Comparison of ENCODE assay signal across 1 cellular context in the genomic region with DNA sequence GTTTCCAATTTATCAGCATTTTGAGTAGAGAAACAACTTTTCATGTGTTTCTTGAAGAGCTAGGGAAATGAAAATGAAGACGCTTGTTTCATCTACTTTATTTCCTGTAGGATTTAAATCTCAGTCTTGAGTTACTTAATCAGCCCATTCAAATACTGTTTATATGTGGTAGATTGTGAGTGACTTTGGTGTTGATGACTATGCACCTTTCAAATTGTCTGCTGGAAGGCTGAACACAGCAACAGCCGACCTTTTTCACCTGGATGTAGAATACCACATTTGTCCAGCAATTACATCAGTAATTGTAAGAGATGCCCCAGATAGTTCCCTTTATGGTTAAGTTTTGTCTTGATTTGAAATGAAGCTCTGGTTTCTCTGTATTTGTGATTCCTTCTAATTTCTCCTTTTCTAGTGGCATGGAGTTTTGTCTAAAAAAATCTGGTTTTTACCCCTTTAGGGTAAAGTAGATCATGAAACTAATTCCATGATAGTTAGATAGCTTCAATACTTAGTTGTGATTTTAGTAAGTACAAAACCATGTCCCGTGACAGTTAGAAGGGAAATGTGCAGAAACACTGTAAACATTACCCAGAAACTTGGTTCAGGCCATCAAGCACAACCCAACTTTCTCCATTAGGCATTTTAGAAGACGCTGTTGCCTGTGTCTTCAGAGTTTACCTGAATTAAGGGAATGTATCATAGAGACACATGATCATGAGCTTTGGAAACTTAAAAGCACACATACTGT.
TF ChIP-seq lines count a peak whose summit lies in the region.

No MANE protein-coding gene starts in this region.

TF ChIP-seq in GM23338, 12 proteins besides CTCF, POLR2A, EP300 and RAD21 (continued from another document):
- TF ChIP-seq, protein P1, sequence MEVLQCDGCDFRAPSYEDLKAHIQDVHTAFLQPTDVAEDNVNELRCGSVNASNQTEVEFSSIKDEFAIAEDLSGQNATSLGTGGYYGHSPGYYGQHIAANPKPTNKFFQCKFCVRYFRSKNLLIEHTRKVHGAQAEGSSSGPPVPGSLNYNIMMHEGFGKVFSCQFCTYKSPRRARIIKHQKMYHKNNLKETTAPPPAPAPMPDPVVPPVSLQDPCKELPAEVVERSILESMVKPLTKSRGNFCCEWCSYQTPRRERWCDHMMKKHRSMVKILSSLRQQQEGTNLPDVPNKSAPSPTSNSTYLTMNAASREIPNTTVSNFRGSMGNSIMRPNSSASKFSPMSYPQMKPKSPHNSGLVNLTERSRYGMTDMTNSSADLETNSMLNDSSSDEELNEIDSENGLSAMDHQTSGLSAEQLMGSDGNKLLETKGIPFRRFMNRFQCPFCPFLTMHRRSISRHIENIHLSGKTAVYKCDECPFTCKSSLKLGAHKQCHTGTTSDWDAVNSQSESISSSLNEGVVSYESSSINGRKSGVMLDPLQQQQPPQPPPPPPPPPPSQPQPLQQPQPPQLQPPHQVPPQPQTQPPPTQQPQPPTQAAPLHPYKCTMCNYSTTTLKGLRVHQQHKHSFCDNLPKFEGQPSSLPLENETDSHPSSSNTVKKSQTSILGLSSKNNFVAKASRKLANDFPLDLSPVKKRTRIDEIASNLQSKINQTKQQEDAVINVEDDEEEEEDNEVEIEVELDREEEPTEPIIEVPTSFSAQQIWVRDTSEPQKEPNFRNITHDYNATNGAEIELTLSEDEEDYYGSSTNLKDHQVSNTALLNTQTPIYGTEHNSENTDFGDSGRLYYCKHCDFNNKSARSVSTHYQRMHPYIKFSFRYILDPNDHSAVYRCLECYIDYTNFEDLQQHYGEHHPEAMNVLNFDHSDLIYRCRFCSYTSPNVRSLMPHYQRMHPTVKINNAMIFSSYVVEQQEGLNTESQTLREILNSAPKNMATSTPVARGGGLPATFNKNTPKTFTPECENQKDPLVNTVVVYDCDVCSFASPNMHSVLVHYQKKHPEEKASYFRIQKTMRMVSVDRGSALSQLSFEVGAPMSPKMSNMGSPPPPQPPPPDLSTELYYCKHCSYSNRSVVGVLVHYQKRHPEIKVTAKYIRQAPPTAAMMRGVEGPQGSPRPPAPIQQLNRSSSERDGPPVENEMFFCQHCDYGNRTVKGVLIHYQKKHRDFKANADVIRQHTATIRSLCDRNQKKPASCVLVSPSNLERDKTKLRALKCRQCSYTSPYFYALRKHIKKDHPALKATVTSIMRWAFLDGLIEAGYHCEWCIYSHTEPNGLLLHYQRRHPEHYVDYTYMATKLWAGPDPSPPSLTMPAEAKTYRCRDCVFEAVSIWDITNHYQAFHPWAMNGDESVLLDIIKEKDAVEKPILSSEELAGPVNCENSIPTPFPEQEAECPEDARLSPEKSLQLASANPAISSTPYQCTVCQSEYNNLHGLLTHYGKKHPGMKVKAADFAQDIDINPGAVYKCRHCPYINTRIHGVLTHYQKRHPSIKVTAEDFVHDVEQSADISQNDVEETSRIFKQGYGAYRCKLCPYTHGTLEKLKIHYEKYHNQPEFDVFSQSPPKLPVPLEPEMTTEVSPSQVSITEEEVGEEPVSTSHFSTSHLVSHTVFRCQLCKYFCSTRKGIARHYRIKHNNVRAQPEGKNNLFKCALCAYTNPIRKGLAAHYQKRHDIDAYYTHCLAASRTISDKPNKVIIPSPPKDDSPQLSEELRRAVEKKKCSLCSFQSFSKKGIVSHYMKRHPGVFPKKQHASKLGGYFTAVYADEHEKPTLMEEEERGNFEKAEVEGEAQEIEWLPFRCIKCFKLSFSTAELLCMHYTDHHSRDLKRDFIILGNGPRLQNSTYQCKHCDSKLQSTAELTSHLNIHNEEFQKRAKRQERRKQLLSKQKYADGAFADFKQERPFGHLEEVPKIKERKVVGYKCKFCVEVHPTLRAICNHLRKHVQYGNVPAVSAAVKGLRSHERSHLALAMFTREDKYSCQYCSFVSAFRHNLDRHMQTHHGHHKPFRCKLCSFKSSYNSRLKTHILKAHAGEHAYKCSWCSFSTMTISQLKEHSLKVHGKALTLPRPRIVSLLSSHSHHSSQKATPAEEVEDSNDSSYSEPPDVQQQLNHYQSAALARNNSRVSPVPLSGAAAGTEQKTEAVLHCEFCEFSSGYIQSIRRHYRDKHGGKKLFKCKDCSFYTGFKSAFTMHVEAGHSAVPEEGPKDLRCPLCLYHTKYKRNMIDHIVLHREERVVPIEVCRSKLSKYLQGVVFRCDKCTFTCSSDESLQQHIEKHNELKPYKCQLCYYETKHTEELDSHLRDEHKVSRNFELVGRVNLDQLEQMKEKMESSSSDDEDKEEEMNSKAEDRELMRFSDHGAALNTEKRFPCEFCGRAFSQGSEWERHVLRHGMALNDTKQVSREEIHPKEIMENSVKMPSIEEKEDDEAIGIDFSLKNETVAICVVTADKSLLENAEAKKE (CRISPR knock-in tag; IDR thresholded peaks at IDR 0.05), result no peak
- no peak for TF ChIP-seq ZNF331 (CRISPR knock-in tag; IDR thresholded peaks at IDR 0.05; ENCODE audit: low read depth)
- TF ChIP-seq, protein P2, sequence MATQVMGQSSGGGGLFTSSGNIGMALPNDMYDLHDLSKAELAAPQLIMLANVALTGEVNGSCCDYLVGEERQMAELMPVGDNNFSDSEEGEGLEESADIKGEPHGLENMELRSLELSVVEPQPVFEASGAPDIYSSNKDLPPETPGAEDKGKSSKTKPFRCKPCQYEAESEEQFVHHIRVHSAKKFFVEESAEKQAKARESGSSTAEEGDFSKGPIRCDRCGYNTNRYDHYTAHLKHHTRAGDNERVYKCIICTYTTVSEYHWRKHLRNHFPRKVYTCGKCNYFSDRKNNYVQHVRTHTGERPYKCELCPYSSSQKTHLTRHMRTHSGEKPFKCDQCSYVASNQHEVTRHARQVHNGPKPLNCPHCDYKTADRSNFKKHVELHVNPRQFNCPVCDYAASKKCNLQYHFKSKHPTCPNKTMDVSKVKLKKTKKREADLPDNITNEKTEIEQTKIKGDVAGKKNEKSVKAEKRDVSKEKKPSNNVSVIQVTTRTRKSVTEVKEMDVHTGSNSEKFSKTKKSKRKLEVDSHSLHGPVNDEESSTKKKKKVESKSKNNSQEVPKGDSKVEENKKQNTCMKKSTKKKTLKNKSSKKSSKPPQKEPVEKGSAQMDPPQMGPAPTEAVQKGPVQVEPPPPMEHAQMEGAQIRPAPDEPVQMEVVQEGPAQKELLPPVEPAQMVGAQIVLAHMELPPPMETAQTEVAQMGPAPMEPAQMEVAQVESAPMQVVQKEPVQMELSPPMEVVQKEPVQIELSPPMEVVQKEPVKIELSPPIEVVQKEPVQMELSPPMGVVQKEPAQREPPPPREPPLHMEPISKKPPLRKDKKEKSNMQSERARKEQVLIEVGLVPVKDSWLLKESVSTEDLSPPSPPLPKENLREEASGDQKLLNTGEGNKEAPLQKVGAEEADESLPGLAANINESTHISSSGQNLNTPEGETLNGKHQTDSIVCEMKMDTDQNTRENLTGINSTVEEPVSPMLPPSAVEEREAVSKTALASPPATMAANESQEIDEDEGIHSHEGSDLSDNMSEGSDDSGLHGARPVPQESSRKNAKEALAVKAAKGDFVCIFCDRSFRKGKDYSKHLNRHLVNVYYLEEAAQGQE (IDR thresholded peaks at IDR 0.05; ENCODE audit: unreplicated experiment), result no peak
- no peak for TF ChIP-seq STAT1 (IDR thresholded peaks at IDR 0.05; ENCODE audit: unreplicated experiment)
- no peak for TF ChIP-seq EZH2phosphoT487 (IDR thresholded peaks at IDR 0.05; ENCODE audit: unreplicated experiment)
- no peak for TF ChIP-seq ZNF114 (CRISPR knock-in tag; IDR thresholded peaks at IDR 0.05)
